Comparison of ENCODE assay signal across 9 cellular contexts in the genomic region with DNA sequence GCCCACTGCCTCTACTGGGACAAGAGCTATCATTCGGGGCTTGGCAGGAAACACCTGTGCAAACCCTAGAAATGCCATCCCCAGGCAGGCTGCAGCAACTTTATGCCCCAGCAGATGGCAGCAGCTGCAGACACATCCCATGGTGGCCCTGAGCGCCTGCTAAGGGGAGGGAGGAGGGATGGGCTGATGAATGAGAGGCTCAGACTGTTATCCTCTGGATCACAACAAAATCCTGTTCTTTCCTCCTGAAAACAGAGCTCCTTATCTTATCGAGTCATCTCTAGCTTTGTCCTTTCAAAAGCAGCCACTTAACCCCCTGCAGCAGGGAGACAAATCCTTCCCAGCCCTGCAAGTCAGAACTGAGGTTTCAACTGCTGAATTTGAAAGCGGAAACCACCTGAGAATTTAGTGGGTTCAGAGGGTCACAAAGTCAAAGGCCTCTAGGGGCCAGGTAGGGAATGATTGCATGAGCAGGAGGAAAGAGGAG.
DNase-seq lines count a peak whose midpoint lies in the region; ATAC-seq and TF ChIP-seq lines count a peak whose summit lies in the region.
"Had no signal": no experiment of that assay in that cellular context is flagged by ENCODE, and none has a peak within 500 bp of the region (broad histone marks: within the 10 kb centered on the region; RNA-seq: fewer than 3 reads in every experiment).

No MANE protein-coding gene starts in this region.

- peak; percentile 63 to 82 (median 70) for DNase-seq in CD4-positive, alpha-beta T cell
- DNase-seq in NCI-H748 treated with DMSO at 0.1 percent for 48 hours (lab: John Stamatoyannopoulos, UW) (peak; percentile 8), mesenchymal stem cell (peak; percentile 70)
- peak; percentile 92 for DNase-seq in activated CD8-positive, alpha-beta memory T cell treated with anti-CD3 and anti-CD28 coated beads for 24 hours
- peak; percentile 33 to 54 (median 38) for DNase-seq in effector memory CD4-positive, alpha-beta T cell
- peak; percentile 59 to 65 for DNase-seq in stimulated activated CD8-positive, alpha-beta memory T cell treated with anti-CD3 and anti-CD28 coated beads, Interleukin-15, amount 100 ng/mL, for 48 hours (ENCODE audit: low read depth in 2 of 2)

- H3K9ac ChIP-seq in mesenchymal stem cell (ENCODE audit: low read length) = no peak overlapping the region

- no peak overlapping the region for H3K4me2 ChIP-seq in mesenchymal stem cell (ENCODE audit: low read length, poor library complexity, severe bottlenecking)

- H3K36me3 ChIP-seq in effector memory CD4-positive, alpha-beta T cell (ENCODE audit: control insufficient read depth, insufficient read depth, low read length) = no peaks in the 10 kb centered on the region
- H3K36me3 ChIP-seq in mesenchymal stem cell (ENCODE audit: control insufficient read depth in 1 of 2, insufficient read depth in 2 of 2, low read depth in 1 of 2, low read length in 2 of 2) = no peaks in the 10 kb centered on the region

- peaks cover 21% of the 10 kb centered on the region for H3K4me1 Mint-ChIP-seq in CD4-positive, alpha-beta T cell (ENCODE audit: low read depth)

- no peak overlapping the region for H4K8ac ChIP-seq in mesenchymal stem cell (ENCODE audit: low read length)

- no peak overlapping the region for H3K4ac ChIP-seq in mesenchymal stem cell (ENCODE audit: low read depth in 1 of 2, low read length in 2 of 2)

- POLR2A ChIA-PET in CD4-positive, alpha-beta T cell (lab: Charles Lee) = interaction anchor here (1.0 to 1.2 kb wide), 2 partner anchors 945 to 947 kb away, joined by 4 to 5 read pairs; no protein-coding TSS in a partner anchor

- no peaks in the 10 kb centered on the region for H3K36me3 Mint-ChIP-seq in CD4-positive, alpha-beta T cell (ENCODE audit: low read depth)

- intact Hi-C loops in CD4-positive, alpha-beta T cell (cut with DNase I, micrococcal nuclease) = loop anchor here (1.0 to 5.0 kb wide), 5 partner anchors 164 to 1212 kb away; no protein-coding TSS in a partner anchor

- H3K9me3 Mint-ChIP-seq in CD4-positive, alpha-beta T cell = no peaks in the 10 kb centered on the region
- H3K9me3 Mint-ChIP-seq: dendritic cell treated with granulocyte-macrophage colony-stimulating factor and Interleukin-4, amounts not matched to agents 40 ng/mL and 50 ng/mL, for 4 days had no signal

- 15% methylated on average over 4 of the region's 4 CpGs for WGBS in mesenchymal stem cell

- H3K14ac ChIP-seq in mesenchymal stem cell (ENCODE audit: low read length in 2 of 2) = no peak overlapping the region

- H3K9me3 ChIP-seq in CD4-positive, alpha-beta T cell (ENCODE audit: control insufficient read depth, low read length) = no peaks in the 10 kb centered on the region
- no peaks in the 10 kb centered on the region for H3K9me3 ChIP-seq in effector memory CD4-positive, alpha-beta T cell (ENCODE audit: control insufficient read depth, low read length)
- no peaks in the 10 kb centered on the region for H3K9me3 ChIP-seq in mesenchymal stem cell (ENCODE audit: control insufficient read depth, low read length)

- H2AFZ ChIP-seq in mesenchymal stem cell (ENCODE audit: low read depth, low read length) = no peak overlapping the region

- no peaks in the 10 kb centered on the region for H3K27me3 ChIP-seq in CD4-positive, alpha-beta T cell (ENCODE audit: control insufficient read depth, insufficient read depth, low read length)
- no peaks in the 10 kb centered on the region for H3K27me3 ChIP-seq in effector memory CD4-positive, alpha-beta T cell (replicated peaks; ENCODE audit: control insufficient read depth, insufficient read depth, low read length, poor library complexity, severe bottlenecking)
- H3K27me3 ChIP-seq in mesenchymal stem cell (ENCODE audit: control insufficient read depth in 1 of 2, insufficient read depth in 1 of 2, low read length in 2 of 2) = peaks cover 12 to 26% of the 10 kb centered on the region in 2 experiments

- no peak overlapping the region for H2BK120ac ChIP-seq in mesenchymal stem cell (ENCODE audit: low read depth, low read length)

- ATAC-seq in CD4-positive, alpha-beta T cell (ENCODE audit: poor library complexity) = peak; percentile 99
- ATAC-seq in GM19351 (IDR thresholded peaks at IDR 0.05; ENCODE audit: unreplicated experiment) (peak; percentile 89), HG03432 (IDR thresholded peaks at IDR 0.05; ENCODE audit: unreplicated experiment) (peak; percentile 90)

- H3K4me1 ChIP-seq in effector memory CD4-positive, alpha-beta T cell (ENCODE audit: control insufficient read depth, insufficient read depth, low read length, poor library complexity, severe bottlenecking) = no peaks in the 10 kb centered on the region
- no peaks in the 10 kb centered on the region for H3K4me1 ChIP-seq in mesenchymal stem cell (ENCODE audit: control insufficient read depth, insufficient read depth, low read depth, low read length)

- no peak overlapping the region for H3K18ac ChIP-seq in mesenchymal stem cell (ENCODE audit: low read depth in 1 of 2, low read length in 2 of 2)

- no peak overlapping the region for H3K4me3 ChIP-seq in effector memory CD4-positive, alpha-beta T cell (ENCODE audit: insufficient read depth, low read depth, low read length, poor library complexity, severe bottlenecking)
- H3K4me3 ChIP-seq in mesenchymal stem cell (ENCODE audit: insufficient read depth in 1 of 2, low read depth in 1 of 2, low read length in 2 of 2) = no peak overlapping the region

- H3K23ac ChIP-seq in mesenchymal stem cell (ENCODE audit: low read length in 2 of 2) = no peak overlapping the region

- H4K91ac ChIP-seq in mesenchymal stem cell (ENCODE audit: low read length) = no peak overlapping the region

- H2AK5ac ChIP-seq in mesenchymal stem cell (ENCODE audit: low read length, severe bottlenecking) = no peak overlapping the region

- H2BK15ac ChIP-seq in mesenchymal stem cell (ENCODE audit: low read depth, poor library complexity, severe bottlenecking) = no peak overlapping the region

- no peaks in the 10 kb centered on the region for H3K79me1 ChIP-seq in mesenchymal stem cell (replicated peaks; ENCODE audit: low read length, poor library complexity, severe bottlenecking)

- H3K4me3 Mint-ChIP-seq in CD4-positive, alpha-beta T cell = no peak overlapping the region
- H3K4me3 Mint-ChIP-seq: dendritic cell treated with granulocyte-macrophage colony-stimulating factor and Interleukin-4, amounts not matched to agents 40 ng/mL and 50 ng/mL, for 4 days had no signal

- H2BK5ac ChIP-seq in mesenchymal stem cell (ENCODE audit: low read depth, low read length, poor library complexity, severe bottlenecking) = no peak overlapping the region

- H2BK12ac ChIP-seq in mesenchymal stem cell (ENCODE audit: low read length in 2 of 2) = no peak overlapping the region

- CTCF ChIA-PET in CD4-positive, alpha-beta T cell (lab: Charles Lee) = interaction anchor here (0.8 to 1.5 kb wide), 10 partner anchors 13 to 947 kb away, joined by 3 to 7 read pairs (median 3); no protein-coding TSS in a partner anchor

- H3K27ac Mint-ChIP-seq in CD4-positive, alpha-beta T cell = no peak overlapping the region
- H3K27ac Mint-ChIP-seq: dendritic cell treated with granulocyte-macrophage colony-stimulating factor and Interleukin-4, amounts not matched to agents 40 ng/mL and 50 ng/mL, for 4 days had no signal

- no peaks in the 10 kb centered on the region for H3K27me3 Mint-ChIP-seq in CD4-positive, alpha-beta T cell

- no peak overlapping the region for H3K27ac ChIP-seq in CD4-positive, alpha-beta T cell (ENCODE audit: low read depth, low read length)
- no peak overlapping the region for H3K27ac ChIP-seq in effector memory CD4-positive, alpha-beta T cell (ENCODE audit: insufficient read depth, low read length, poor library complexity, severe bottlenecking)
- H3K27ac ChIP-seq in mesenchymal stem cell (ENCODE audit: low read length, poor library complexity, severe bottlenecking) = no peak overlapping the region

- peak; percentile 78 for TF ChIP-seq CTCF in CD4-positive, alpha-beta T cell (IDR thresholded peaks at IDR 0.05)

Comparison
In these comparisons a context has a peak if more than half of its experiments do, and no peak if none do; other contexts are left out.
1. DNase-seq: peak in every context shown above with its lines; median percentile 92 in activated CD8-positive, alpha-beta memory T cell treated with anti-CD3 and anti-CD28 coated beads for 24 hours; 70 in mesenchymal stem cell; 70 in CD4-positive, alpha-beta T cell; 62 in stimulated activated CD8-positive, alpha-beta memory T cell treated with anti-CD3 and anti-CD28 coated beads, Interleukin-15, amount 100 ng/mL, for 48 hours; 38 in effector memory CD4-positive, alpha-beta T cell; 8 in NCI-H748 treated with DMSO at 0.1 percent for 48 hours.